ENCODE assay signal across 17 cellular contexts in genomic region chr16:19765860-19766553, GRCh38. TPM values are rescaled to one million over a fixed set of nuclear protein-coding genes. Genes with fewer than 3 reads are reported as not detected.
DNase-seq lines count a peak whose midpoint lies in the region; ATAC-seq, FAIRE-seq and TF ChIP-seq lines count a peak whose summit lies in the region.
"Had no signal": no experiment of that assay in that cellular context is flagged by ENCODE, and none has a peak within 500 bp of the region (broad histone marks: within the 10 kb centered on the region; RNA-seq: fewer than 3 reads in every experiment).

No MANE protein-coding gene starts in this region.

- H2AFZ ChIP-seq in HepG2 (ENCODE audit: low read length): no peak overlapping the region

- no peak overlapping the region for H3K9ac ChIP-seq in HepG2 (ENCODE audit: insufficient read depth, low read depth, low read length)

- H3K4me3 ChIP-seq in right lobe of liver: no peak overlapping the region
- no peak overlapping the region for H3K4me3 ChIP-seq in HepG2 (replicated peaks in 1 of 3; ENCODE audit: insufficient read depth in 1 of 3, low read depth in 2 of 3, low read length in 3 of 3)
- H3K4me3 ChIP-seq in heart left ventricle: peak overlapping the region in 2 of 12 donors; percentile 11 to 22
- H3K4me3 ChIP-seq in aorta (ENCODE audit: low read length in 2 of 2): no peak overlapping the region
- H3K4me3 ChIP-seq: A549 had no signal

- no peaks in the 10 kb centered on the region for H3K9me3 ChIP-seq in right lobe of liver
- no peaks in the 10 kb centered on the region; the same call in 1 of the 2 replicates for H3K9me3 ChIP-seq in HepG2 (ENCODE audit: low read length)
- H3K9me3 ChIP-seq in heart left ventricle: peaks cover 0 to 18% (median 2%) of the 10 kb centered on the region in 12 donors
- peaks cover 2% of the 10 kb centered on the region for H3K9me3 ChIP-seq in aorta (ENCODE audit: control insufficient read depth, low read length)
- H3K9me3 ChIP-seq: A549 had no signal

- H3K4me2 ChIP-seq in HepG2 (ENCODE audit: low read depth, low read length): no peak overlapping the region
- H3K4me2 ChIP-seq: A549 had no signal

- peak; percentile 45 to 65 (median 53) for DNase-seq in right lobe of liver
- DNase-seq in HepG2 (ENCODE audit: low spot score): no peak
- DNase-seq in heart left ventricle: peak; percentile 47 to 83 (median 61)
- peak; percentile 75 for DNase-seq in occipital lobe (lab: John Stamatoyannopoulos, UW)
- DNase-seq in aorta: peak; percentile 80 to 83
- DNase-seq: activated CD4-positive, alpha-beta T cell treated with anti-CD3 and anti-CD28 coated beads for 1 hour; activated T-cell treated with anti-CD3 and anti-CD28 coated beads, Interleukin-2, amount 50 U/mL, for 24 hours; NCI-H1436; SW 1271 had no signal

- ATAC-seq in right lobe of liver: peak; percentile 38 to 63 (median 56)
- ATAC-seq in HepG2: no peak
- peak in 3 of 4 donors; percentile 59 to 88 (median 77) for ATAC-seq in heart left ventricle
- peak; percentile 66 for ATAC-seq in aorta (ENCODE audit: low FRiP score)
- no peak for ATAC-seq in GM21737 (IDR thresholded peaks at IDR 0.05; ENCODE audit: unreplicated experiment)
- ATAC-seq in GM18909 (IDR thresholded peaks at IDR 0.05; ENCODE audit: poor library complexity, unreplicated experiment): no peak
- ATAC-seq in HG02642 (IDR thresholded peaks at IDR 0.05; ENCODE audit: poor library complexity, unreplicated experiment): no peak
- ATAC-seq: A549; natural killer cell treated with Interleukin-12 subunit alpha and Interleukin-12 subunit beta and Interleukin-15 and Interleukin-18, amount 100 ng/mL, for 72 hours had no signal

- FAIRE-seq in HepG2 (lab: Jason Lieb, UNC): no peak
- FAIRE-seq: A549, islet of Langerhans, urothelium cell line had no signal

- H3K4me1 ChIP-seq in right lobe of liver (no peaks in the 10 kb centered on the region), HepG2 (ENCODE audit: insufficient read depth, low read length) (no peaks in the 10 kb centered on the region), heart left ventricle (peaks cover 0 to 32% (median 9%) of the 10 kb centered on the region in 12 donors), aorta (ENCODE audit: control insufficient read depth in 1 of 2, insufficient read depth in 2 of 2, low read length in 2 of 2) (no peaks in the 10 kb centered on the region)
- H3K4me1 ChIP-seq: A549 had no signal

- TF ChIP-seq EP300 in HepG2 (IDR thresholded peaks at IDR 0.05; ENCODE audit: low read depth in 2 of 2, low read length in 2 of 2) (no peak), HepG2 (CRISPR knock-in tag; IDR thresholded peaks at IDR 0.05; ENCODE audit: borderline replicate concordance) (no peak)

- no peak for TF ChIP-seq RAD21 in HepG2 (CRISPR knock-in tag; IDR thresholded peaks at IDR 0.05)

- H3K27ac ChIP-seq in right lobe of liver: no peak overlapping the region
- no peak overlapping the region for H3K27ac ChIP-seq in HepG2 (ENCODE audit: extremely low read length, insufficient read depth, low read length)
- H3K27ac ChIP-seq in heart left ventricle: peak overlapping the region in 6 of 12 donors; percentile 3 to 66 (median 30)
- no peak overlapping the region for H3K27ac ChIP-seq in aorta (ENCODE audit: low read depth in 1 of 2, low read length in 2 of 2)
- H3K27ac ChIP-seq: A549, epithelial cell of prostate had no signal

- POLR2A ChIA-PET in HepG2 (lab: Yijun Ruan, JAX): no interaction called here

- H4K20me1 ChIP-seq in HepG2 (ENCODE audit: insufficient read depth, low read length): no peaks in the 10 kb centered on the region

- no peaks in the 10 kb centered on the region for H3K36me3 ChIP-seq in right lobe of liver
- no peaks in the 10 kb centered on the region for H3K36me3 ChIP-seq in HepG2 (replicated peaks in 1 of 2; ENCODE audit: control insufficient read depth in 1 of 2, insufficient read depth in 2 of 2, low read length in 2 of 2)
- peaks cover 0 to 3% (median 0%) of the 10 kb centered on the region in 9 donors for H3K36me3 ChIP-seq in heart left ventricle
- no peaks in the 10 kb centered on the region for H3K36me3 ChIP-seq in aorta (ENCODE audit: control insufficient read depth in 1 of 2, insufficient read depth in 2 of 2, low read length in 1 of 2)

- 74% methylated on average over 5 of the region's 6 CpGs for WGBS in right lobe of liver (ENCODE audit: insufficient coverage, low coverage, low lambda C conversion rate, missing lambda C conversion rate)
- 85% methylated on average over 6 of the region's 6 CpGs for WGBS in HepG2 (ENCODE audit: low lambda C conversion rate)
- 40 to 61% (median 55%) methylated on average over 6 of the region's 6 CpGs for WGBS in heart left ventricle, 4 donors
- WGBS in aorta, 2 donors: 34% methylated on average over 6 of the region's 6 CpGs

- in situ Hi-C loops in HepG2 (cut with HindIII; ENCODE audit: extremely low pct_ligation_motif_present, low pct_unique_long_range_greater_than_20kb): no loop called here

- TF ChIP-seq CTCF in right lobe of liver (IDR thresholded peaks at IDR 0.05) (no peak), HepG2 (CRISPR knock-in tag; IDR thresholded peaks at IDR 0.05) (no peak), heart left ventricle (IDR thresholded peaks at IDR 0.05) (no peak)

- CTCF ChIA-PET in HepG2 (lab: Yijun Ruan, JAX; ENCODE audit: low intra/inter-chr PET ratio, low total read pairs): no interaction called here

- intact Hi-C loops in right lobe of liver (cut with DNase I): no loop called here
- intact Hi-C loops in HepG2 (cut with micrococcal nuclease; ENCODE audit: unreplicated experiment): no loop called here
- intact Hi-C loops in heart left ventricle (cut with DNase I): loop anchor here in 1 of 10 donors (5.0 kb wide), 1 partner anchor 96 kb away; no protein-coding TSS in a partner anchor
- intact Hi-C loops in aorta (cut with DNase I): no loop called here

- H3K79me2 ChIP-seq in HepG2 (ENCODE audit: insufficient read depth, low read length): no peaks in the 10 kb centered on the region

- H3K27me3 ChIP-seq in right lobe of liver (no peaks in the 10 kb centered on the region), HepG2 (ENCODE audit: control insufficient read depth in 1 of 2, insufficient read depth in 2 of 2, low read length in 2 of 2) (no peaks in the 10 kb centered on the region), heart left ventricle (no peaks in the 10 kb centered on the region), aorta (ENCODE audit: control insufficient read depth in 1 of 2, insufficient read depth in 2 of 2, low read length in 1 of 2) (no peaks in the 10 kb centered on the region)

- TF ChIP-seq POLR2A in right lobe of liver (IDR thresholded peaks at IDR 0.05) (no peak), HepG2 (IDR thresholded peaks at IDR 0.05; ENCODE audit: insufficient read depth in 1 of 2, low read depth in 2 of 2, low read length in 2 of 2) (no peak), heart left ventricle (IDR thresholded peaks at IDR 0.05) (no peak)

- no TSS peak for BruUV-seq in HepG2 (replicated peaks; lab: Mats Ljungman, UMichigan)

RNA-seq across cellular contexts. Expression of gene IQCK, which starts 47.9 kb away (rescaled TPM):
- total RNA-seq in right lobe of liver (1 to 10 TPM; 2.0 to 4.7 (median 3.9) TPM), HepG2 (2016; rRNA removed; fragmentation: Illumina TruSeq; extraction: Trizol) (7.3 and 11.9 TPM in 2 replicates), heart left ventricle (10 to 100 TPM in 3 of 9 donors, 1 to 10 TPM in 6; 5.7 to 17.4 (median 9.0) TPM), occipital lobe (10.8 TPM), aorta (1 to 10 TPM; 5.0 to 10.0 TPM)
- 2.5 and 2.7 TPM in 2 replicates for total RNA-seq in HepG2 (2016; cell fraction: cytosol; rRNA removed; fragmentation: Illumina TruSeq; extraction: Trizol; ENCODE audit: low read depth)
- total RNA-seq in HepG2 (2016; cell fraction: insoluble cytoplasmic fraction; rRNA removed; fragmentation: Illumina TruSeq; extraction: Trizol): 7.4 and 11.9 TPM in 2 replicates
- total RNA-seq in HepG2 (2016; cell fraction: membrane; rRNA removed; fragmentation: Illumina TruSeq; extraction: Trizol): 5.6 and 6.6 TPM in 2 replicates
- 8.1 and 9.6 TPM in 2 replicates for total RNA-seq in HepG2 (2016; cell fraction: nucleus; rRNA removed; fragmentation: Illumina TruSeq; extraction: Trizol)
- polyA plus RNA-seq in HepG2 (2011; rRNA removed) (3.0 and 5.1 TPM in 2 replicates), heart left ventricle (1 to 10 TPM; 5.6 to 9.6 TPM), aorta (1 to 10 TPM; 4.0 to 6.4 TPM)
- 4.6 and 5.2 TPM in 2 replicates for polyA plus RNA-seq in HepG2 (2011; cell fraction: cytosol; rRNA removed)
- 2.5 TPM in 2 replicates for polyA plus RNA-seq in HepG2 (2011; cell fraction: nucleus; rRNA removed)
- polyA plus RNA-seq in HepG2 (2012): 1.8 and 3.4 TPM in 2 replicates
- 3.8 and 4.9 TPM in 2 replicates for polyA plus RNA-seq in HepG2 (2016; cell fraction: cytosol; fragmentation: Illumina TruSeq; extraction: Trizol; ENCODE audit: low read depth)
- polyA plus RNA-seq in HepG2 (2016; cell fraction: insoluble cytoplasmic fraction; fragmentation: Illumina TruSeq; extraction: Trizol; ENCODE audit: low read depth): 19.6 and 22.1 TPM in 2 replicates
- polyA plus RNA-seq in HepG2 (2016; cell fraction: membrane; fragmentation: Illumina TruSeq; extraction: Trizol; ENCODE audit: low read depth): 7.3 and 8.3 TPM in 2 replicates
- 10.1 and 10.4 TPM in 2 replicates for polyA plus RNA-seq in HepG2 (2016; cell fraction: nucleus; fragmentation: Illumina TruSeq; extraction: Trizol; ENCODE audit: insufficient read depth, low read depth)
- 7.0 and 10.3 TPM in 2 replicates for polyA minus RNA-seq in HepG2 (2011; rRNA and poly(A)+ RNA removed; ENCODE audit: low replicate concordance)
- polyA minus RNA-seq in HepG2 (2011; cell fraction: cytosol; rRNA and poly(A)+ RNA removed): 3.2 TPM in 2 replicates
- 6.8 and 10.3 TPM in 2 replicates for polyA minus RNA-seq in HepG2 (2011; cell fraction: nucleus; rRNA and poly(A)+ RNA removed)

RNA-seq across cellular contexts. Expression of gene KNOP1, which starts 48.0 kb away (rescaled TPM):
- total RNA-seq in right lobe of liver (1 to 10 TPM; 3.4 to 9.4 (median 7.3) TPM), HepG2 (2016; rRNA removed; fragmentation: Illumina TruSeq; extraction: Trizol) (57.5 and 80.3 TPM in 2 replicates), heart left ventricle (10 to 100 TPM in 1 of 9 donors, 1 to 10 TPM in 8; 6.3 to 11.5 (median 7.9) TPM), occipital lobe (20.1 TPM), aorta (10 to 100 TPM in 1 of 2 donors, 1 to 10 TPM in 1; 7.6 to 11.6 TPM)
- 13.0 and 17.5 TPM in 2 replicates for total RNA-seq in HepG2 (2016; cell fraction: cytosol; rRNA removed; fragmentation: Illumina TruSeq; extraction: Trizol; ENCODE audit: low read depth)
- total RNA-seq in HepG2 (2016; cell fraction: insoluble cytoplasmic fraction; rRNA removed; fragmentation: Illumina TruSeq; extraction: Trizol): 60.4 and 77.7 TPM in 2 replicates
- total RNA-seq in HepG2 (2016; cell fraction: membrane; rRNA removed; fragmentation: Illumina TruSeq; extraction: Trizol): 17.7 and 21.4 TPM in 2 replicates
- total RNA-seq in HepG2 (2016; cell fraction: nucleus; rRNA removed; fragmentation: Illumina TruSeq; extraction: Trizol): 37.8 and 39.8 TPM in 2 replicates
- polyA plus RNA-seq in HepG2 (2011; rRNA removed) (20.6 and 21.2 TPM in 2 replicates), heart left ventricle (10 to 100 TPM in 1 of 2 donors, 1 to 10 TPM in 1; 9.1 to 12.1 TPM), aorta (10 to 100 TPM in 1 of 2 donors, 1 to 10 TPM in 1; 6.5 to 12.9 TPM)
- 11.3 and 14.9 TPM in 2 replicates for polyA plus RNA-seq in HepG2 (2011; cell fraction: cytosol; rRNA removed)
- polyA plus RNA-seq in HepG2 (2011; cell fraction: nucleus; rRNA removed): 9.1 and 11.2 TPM in 2 replicates
- polyA plus RNA-seq in HepG2 (2012): 34.8 and 37.7 TPM in 2 replicates
- 4.9 and 5.2 TPM in 2 replicates for polyA plus RNA-seq in HepG2 (2016; cell fraction: cytosol; fragmentation: Illumina TruSeq; extraction: Trizol; ENCODE audit: low read depth)
- 78.5 and 79.9 TPM in 2 replicates for polyA plus RNA-seq in HepG2 (2016; cell fraction: insoluble cytoplasmic fraction; fragmentation: Illumina TruSeq; extraction: Trizol; ENCODE audit: low read depth)
- polyA plus RNA-seq in HepG2 (2016; cell fraction: membrane; fragmentation: Illumina TruSeq; extraction: Trizol; ENCODE audit: low read depth): 9.0 and 11.9 TPM in 2 replicates
- 45.4 and 46.8 TPM in 2 replicates for polyA plus RNA-seq in HepG2 (2016; cell fraction: nucleus; fragmentation: Illumina TruSeq; extraction: Trizol; ENCODE audit: insufficient read depth, low read depth)
- 13.7 and 26.8 TPM in 2 replicates for polyA minus RNA-seq in HepG2 (2011; rRNA and poly(A)+ RNA removed; ENCODE audit: low replicate concordance)
- 6.0 and 8.2 TPM in 2 replicates for polyA minus RNA-seq in HepG2 (2011; cell fraction: cytosol; rRNA and poly(A)+ RNA removed)
- 29.0 and 29.1 TPM in 2 replicates for polyA minus RNA-seq in HepG2 (2011; cell fraction: nucleus; rRNA and poly(A)+ RNA removed)

Comparison
In these comparisons a context has a peak if more than half of its experiments do, and no peak if none do; other contexts are left out.
1. ATAC-seq: peak in right lobe of liver (4 of 4), heart left ventricle (3 of 4) and aorta (single experiment); none in HepG2 (single experiment), GM21737 (single experiment), GM18909 (single experiment) and HG02642 (single experiment).